15 cellular contexts compared by ENCODE assay signal in genomic region chr2:144834363-144834762, GRCh38.
"Had no signal": no experiment of that assay in that cellular context is flagged by ENCODE, and none has a peak within 500 bp of the region (broad histone marks: within the 10 kb centered on the region; RNA-seq: fewer than 3 reads in every experiment).

No MANE protein-coding gene starts in this region.

- H3K4me1 ChIP-seq: ascending aorta, psoas muscle, upper lobe of right lung had no signal

- H3K9me3 ChIP-seq: ascending aorta, psoas muscle, stomach, testis, upper lobe of right lung had no signal

- DNase-seq: activated CD4-positive, alpha-beta T cell treated with anti-CD3 and anti-CD28 coated beads, Interleukin-2, amount 10 ng/mL, durations not matched to agents 7 days and 5 days; activated naive CD4-positive, alpha-beta T cell; activated naive CD8-positive, alpha-beta T cell treated with anti-CD3 and anti-CD28 coated beads, Interleukin-2, amount 50 U/mL, for 24 hours; dorsolateral prefrontal cortex; endodermal cell; hippocampal formation; nephron progenitor cell; stimulated activated CD4-positive, alpha-beta T cell treated with anti-CD3 and anti-CD28 coated beads, Interleukin-12 subunit alpha, Interleukin-12 subunit beta, amount 100 ng/mL, for 4 hours; stimulated activated CD4-positive, alpha-beta T cell treated with anti-CD3 and anti-CD28 coated beads, Interleukin-2, amount 100 ng/mL, for 24 hours; stomach; upper lobe of right lung had no signal

- H3K27me3 ChIP-seq: ascending aorta, cardiac muscle cell, dorsolateral prefrontal cortex, stomach, testis, upper lobe of right lung had no signal

- H3K4me3 ChIP-seq: ascending aorta, cardiac muscle cell, psoas muscle, stomach, testis, upper lobe of right lung had no signal

- H3K27ac ChIP-seq: ascending aorta, cardiac muscle cell, psoas muscle, stomach, testis, upper lobe of right lung had no signal

- H3K36me3 ChIP-seq: ascending aorta, cardiac muscle cell, stomach, upper lobe of right lung had no signal

- ATAC-seq: activated naive CD8-positive, alpha-beta T cell treated with anti-CD3 and anti-CD28 coated beads, Interleukin-2, amount 50 U/mL, for 24 hours; psoas muscle had no signal
